ENCODE assay signal across 12 cellular contexts in genomic region chr14:75144944-75145343, GRCh38. TPM values are rescaled to one million over a fixed set of nuclear protein-coding genes. Genes with fewer than 3 reads are reported as not detected.
DNase-seq lines count a peak whose midpoint lies in the region; ATAC-seq, FAIRE-seq and TF ChIP-seq lines count a peak whose summit lies in the region.
"Had no signal": no experiment of that assay in that cellular context is flagged by ENCODE, and none has a peak within 500 bp of the region (broad histone marks: within the 10 kb centered on the region; RNA-seq: fewer than 3 reads in every experiment).

No MANE protein-coding gene starts in this region.

- ATAC-seq in upper lobe of left lung (ENCODE audit: low FRiP score in 2 of 2) = peak; percentile 54 to 78

- POLR2A ChIA-PET in SK-N-SH (lab: Yijun Ruan, JAX) = no interaction called here

- H3K4me2 ChIP-seq in SK-N-SH = no peak overlapping the region

- FAIRE-seq in frontal cortex (lab: Jason Lieb, UNC) = no peak

- no peaks in the 10 kb centered on the region for H3F3A ChIP-seq in SK-N-SH (replicated peaks; ENCODE audit: insufficient read depth)

- no peak overlapping the region for H3K9ac ChIP-seq in SK-N-SH

- intact Hi-C loops in breast epithelium (cut with DNase I; ENCODE audit: low total_unique reads) = no loop called here

- DNase-seq in activated naive CD4-positive, alpha-beta T cell treated with anti-CD3 and anti-CD28 coated beads, Interleukin-2, amount 10 ng/mL, durations not matched to agents 7 days and 5 days = no peak
- DNase-seq in breast epithelium (ENCODE audit: low spot score in 2 of 2) (no peak), medulla oblongata (ENCODE audit: extremely low spot score) (peak; percentile 72), upper lobe of left lung (peak in 1 of 2 donors; percentile 73), SK-N-SH (no peak), frontal cortex (ENCODE audit: low spot score in 2 of 2) (no peak), OCI-M2 (lab: John Stamatoyannopoulos, UW; ENCODE audit: unreplicated experiment) (no peak)
- DNase-seq: endodermal cell, NCI-H446, retina, T1000 had no signal

- H3K9me3 Mint-ChIP-seq in activated naive CD4-positive, alpha-beta T cell treated with anti-CD3 and anti-CD28 coated beads, Interleukin-2, amount 50 U/mL, for 24 hours = no peaks in the 10 kb centered on the region
- H3K9me3 Mint-ChIP-seq in activated naive CD4-positive, alpha-beta T cell treated with anti-CD3 and anti-CD28 coated beads, Interleukin-2, amount 10 ng/mL, durations not matched to agents 7 days and 5 days = no peaks in the 10 kb centered on the region
- H3K9me3 Mint-ChIP-seq: endodermal cell had no signal

- H4K20me1 ChIP-seq in SK-N-SH (ENCODE audit: insufficient read depth) = peaks cover 3% of the 10 kb centered on the region

- H3K4me1 Mint-ChIP-seq in activated naive CD4-positive, alpha-beta T cell treated with anti-CD3 and anti-CD28 coated beads, Interleukin-2, amount 50 U/mL, for 24 hours = peaks cover 73% of the 10 kb centered on the region
- peaks cover 50% of the 10 kb centered on the region for H3K4me1 Mint-ChIP-seq in activated naive CD4-positive, alpha-beta T cell treated with anti-CD3 and anti-CD28 coated beads, Interleukin-2, amount 10 ng/mL, durations not matched to agents 7 days and 5 days

- no peaks in the 10 kb centered on the region for H3K27me3 Mint-ChIP-seq in activated naive CD4-positive, alpha-beta T cell treated with anti-CD3 and anti-CD28 coated beads, Interleukin-2, amount 50 U/mL, for 24 hours
- no peaks in the 10 kb centered on the region for H3K27me3 Mint-ChIP-seq in activated naive CD4-positive, alpha-beta T cell treated with anti-CD3 and anti-CD28 coated beads, Interleukin-2, amount 10 ng/mL, durations not matched to agents 7 days and 5 days

- H3K36me3 Mint-ChIP-seq in activated naive CD4-positive, alpha-beta T cell treated with anti-CD3 and anti-CD28 coated beads, Interleukin-2, amount 50 U/mL, for 24 hours = peaks cover 5% of the 10 kb centered on the region
- H3K36me3 Mint-ChIP-seq in activated naive CD4-positive, alpha-beta T cell treated with anti-CD3 and anti-CD28 coated beads, Interleukin-2, amount 10 ng/mL, durations not matched to agents 7 days and 5 days = peaks cover 39% of the 10 kb centered on the region

- peak overlapping the region; percentile 73 for H3K27ac Mint-ChIP-seq in activated naive CD4-positive, alpha-beta T cell treated with anti-CD3 and anti-CD28 coated beads, Interleukin-2, amount 50 U/mL, for 24 hours
- no peak overlapping the region for H3K27ac Mint-ChIP-seq in activated naive CD4-positive, alpha-beta T cell treated with anti-CD3 and anti-CD28 coated beads, Interleukin-2, amount 10 ng/mL, durations not matched to agents 7 days and 5 days
- H3K27ac Mint-ChIP-seq: endodermal cell had no signal

- CTCF ChIA-PET in activated naive CD4-positive, alpha-beta T cell treated with anti-CD3 and anti-CD28 coated beads, Interleukin-2, amount 10 ng/mL, durations not matched to agents 7 days and 5 days (lab: Charles Lee) = interaction anchor here (0.8 to 3.4 kb wide), 4 partner anchors 102 to 161 kb away, joined by 3 to 13 read pairs (median 6); no protein-coding TSS in a partner anchor
- CTCF ChIA-PET in SK-N-SH (lab: Yijun Ruan, JAX) = interaction anchor here (0.6 to 11.9 kb wide), 5 partner anchors 10 to 158 kb away, joined by 3 to 92 read pairs (median 4); no protein-coding TSS in a partner anchor

- WGBS in upper lobe of left lung, 2 donors = 60 to 61% methylated on average over 5 of the region's 5 CpGs
- 87% methylated on average over 5 of the region's 5 CpGs for WGBS in SK-N-SH (ENCODE audit: low lambda C conversion rate)

- H3K9me3 ChIP-seq in breast epithelium (no peaks in the 10 kb centered on the region), upper lobe of left lung (no peaks in the 10 kb centered on the region), SK-N-SH (no peaks in the 10 kb centered on the region)

- H3K4me1 ChIP-seq in breast epithelium = peaks cover 6 to 7% of the 10 kb centered on the region in 2 donors
- H3K4me1 ChIP-seq in upper lobe of left lung = peaks cover 46 to 82% (median 53%) of the 10 kb centered on the region in 4 donors
- no peaks in the 10 kb centered on the region; a peak in 1 of 4 replicates for H3K4me1 ChIP-seq in SK-N-SH (ENCODE audit: control insufficient read depth in 1 of 2, insufficient read depth in 2 of 2, low read depth in 1 of 2, low read length in 1 of 2)

- H3K27me3 ChIP-seq in breast epithelium (no peaks in the 10 kb centered on the region), upper lobe of left lung (no peaks in the 10 kb centered on the region), SK-N-SH (ENCODE audit: insufficient read depth) (no peaks in the 10 kb centered on the region)

- no peaks in the 10 kb centered on the region for H3K36me3 ChIP-seq in breast epithelium
- peaks cover 0 to 16% (median 0%) of the 10 kb centered on the region in 4 donors for H3K36me3 ChIP-seq in upper lobe of left lung
- H3K36me3 ChIP-seq in SK-N-SH (replicated peaks in 1 of 2; ENCODE audit: control insufficient read depth in 1 of 2, insufficient read depth in 2 of 2, low read length in 1 of 2) = peaks cover 19 to 37% of the 10 kb centered on the region in 2 experiments

- H3K4me3 Mint-ChIP-seq in activated naive CD4-positive, alpha-beta T cell treated with anti-CD3 and anti-CD28 coated beads, Interleukin-2, amount 50 U/mL, for 24 hours = no peak overlapping the region
- no peak overlapping the region for H3K4me3 Mint-ChIP-seq in activated naive CD4-positive, alpha-beta T cell treated with anti-CD3 and anti-CD28 coated beads, Interleukin-2, amount 10 ng/mL, durations not matched to agents 7 days and 5 days
- H3K4me3 Mint-ChIP-seq: endodermal cell had no signal

- peak overlapping the region; percentile 65 to 92 for H3K27ac ChIP-seq in breast epithelium
- H3K27ac ChIP-seq in upper lobe of left lung = peak overlapping the region; percentile 3 to 87 (median 64)
- no peak overlapping the region for H3K27ac ChIP-seq in SK-N-SH (ENCODE audit: low read depth in 2 of 2, low read length in 1 of 2)

- peaks cover 50% of the 10 kb centered on the region for H3K79me2 ChIP-seq in SK-N-SH (ENCODE audit: insufficient read depth)

- peak; percentile 50 to 91 (median 70) for TF ChIP-seq EP300 in upper lobe of left lung (IDR thresholded peaks at IDR 0.05)
- TF ChIP-seq EP300 in SK-N-SH (IDR thresholded peaks at IDR 0.05; ENCODE audit: borderline replicate concordance in 1 of 2, low read depth in 1 of 2, low read length in 1 of 2) = no peak

- H2AFZ ChIP-seq in SK-N-SH (ENCODE audit: low read depth) = no peak overlapping the region

- H3K4me3 ChIP-seq in breast epithelium (no peak overlapping the region), upper lobe of left lung (no peak overlapping the region), SK-N-SH (ENCODE audit: low read depth in 2 of 2, low read length in 1 of 2) (no peak overlapping the region)

- TF ChIP-seq POLR2A in breast epithelium (IDR thresholded peaks at IDR 0.05) = no peak
- peak in 1 of 4 donors; percentile 73 for TF ChIP-seq POLR2A in upper lobe of left lung (IDR thresholded peaks at IDR 0.05)

- no peaks in the 10 kb centered on the region for H3K9me2 ChIP-seq in SK-N-SH

- TF ChIP-seq CTCF in breast epithelium (IDR thresholded peaks at IDR 0.05) (no peak), upper lobe of left lung (IDR thresholded peaks at IDR 0.05) (no peak), SK-N-SH (IDR thresholded peaks at IDR 0.05) (no peak)

- no peak for TF ChIP-seq RAD21 in SK-N-SH (IDR thresholded peaks at IDR 0.05; ENCODE audit: low read length)

TF ChIP-seq in SK-N-SH, 30 proteins besides CTCF, POLR2A, EP300 and RAD21 (continues in another document):
- TF ChIP-seq USF2 (IDR thresholded peaks at IDR 0.05; ENCODE audit: borderline replicate concordance, low read depth, low read length) = no peak
- TF ChIP-seq EZH2phosphoT487 (IDR thresholded peaks at IDR 0.05; ENCODE audit: borderline replicate concordance, low read depth) = no peak
- no peak for TF ChIP-seq TAF1 (IDR thresholded peaks at IDR 0.05; ENCODE audit: borderline replicate concordance, low read depth, low read length)
- TF ChIP-seq TEAD4 (IDR thresholded peaks at IDR 0.05; ENCODE audit: borderline replicate concordance, insufficient read depth) = no peak
- no peak for TF ChIP-seq FOXJ3 (CRISPR knock-in tag; IDR thresholded peaks at IDR 0.05)
- no peak for TF ChIP-seq SIN3A (IDR thresholded peaks at IDR 0.05; ENCODE audit: borderline replicate concordance, low read depth, low read length)
- TF ChIP-seq JUND (IDR thresholded peaks at IDR 0.05) = no peak
- no peak for TF ChIP-seq ELF1 (IDR thresholded peaks at IDR 0.05)
- TF ChIP-seq IRF3 (IDR thresholded peaks at IDR 0.05; ENCODE audit: low read depth, low read length) = no peak
- TF ChIP-seq CHD2 (IDR thresholded peaks at IDR 0.05; ENCODE audit: low read length, partially characterized antibody) = no peak
- no peak for TF ChIP-seq SMC3 (IDR thresholded peaks at IDR 0.05; ENCODE audit: low read depth, low read length)

RNA-seq across cellular contexts. Expression of gene NEK9, which starts 18.1 kb away (rescaled TPM):
- total RNA-seq in breast epithelium (10 to 100 TPM; 52.1 to 79.2 (median 71.8) TPM), upper lobe of left lung (10 to 100 TPM; 37.5 to 96.4 (median 78.9) TPM), frontal cortex (20.0 TPM)
- polyA plus RNA-seq in SK-N-SH (2012; rRNA removed) = 48.1 and 53.3 TPM in 2 replicates
- 50.2 and 51.3 TPM in 2 replicates for polyA plus RNA-seq in SK-N-SH (2012; cell fraction: cytosol; rRNA removed)
- polyA plus RNA-seq in SK-N-SH (2012; cell fraction: nucleus; rRNA removed) = 111 and 119 TPM in 2 replicates

RNA-seq across cellular contexts. Expression of gene TMED10, which starts 31.5 kb away (rescaled TPM):
- total RNA-seq in breast epithelium (100 to 1,000 TPM; 263 to 443 (median 285) TPM), upper lobe of left lung (100 to 1,000 TPM in 4 of 6 donors, 10 to 100 TPM in 2; 72.3 to 314 (median 186) TPM), frontal cortex (108 TPM)
- 168 and 287 TPM in 2 replicates for polyA plus RNA-seq in SK-N-SH (2012; rRNA removed)
- polyA plus RNA-seq in SK-N-SH (2012; cell fraction: cytosol; rRNA removed) = 220 and 236 TPM in 2 replicates
- 84.3 and 162 TPM in 2 replicates for polyA plus RNA-seq in SK-N-SH (2012; cell fraction: nucleus; rRNA removed)

Comparison
In these comparisons a context has a peak if more than half of its experiments do, and no peak if none do; other contexts are left out.
1. H3K27ac ChIP-seq: peak in breast epithelium (2 of 2) and upper lobe of left lung (4 of 4); none in SK-N-SH (0 of 2).